Comparison of ENCODE assay signal across 16 cellular contexts in the genomic region with DNA sequence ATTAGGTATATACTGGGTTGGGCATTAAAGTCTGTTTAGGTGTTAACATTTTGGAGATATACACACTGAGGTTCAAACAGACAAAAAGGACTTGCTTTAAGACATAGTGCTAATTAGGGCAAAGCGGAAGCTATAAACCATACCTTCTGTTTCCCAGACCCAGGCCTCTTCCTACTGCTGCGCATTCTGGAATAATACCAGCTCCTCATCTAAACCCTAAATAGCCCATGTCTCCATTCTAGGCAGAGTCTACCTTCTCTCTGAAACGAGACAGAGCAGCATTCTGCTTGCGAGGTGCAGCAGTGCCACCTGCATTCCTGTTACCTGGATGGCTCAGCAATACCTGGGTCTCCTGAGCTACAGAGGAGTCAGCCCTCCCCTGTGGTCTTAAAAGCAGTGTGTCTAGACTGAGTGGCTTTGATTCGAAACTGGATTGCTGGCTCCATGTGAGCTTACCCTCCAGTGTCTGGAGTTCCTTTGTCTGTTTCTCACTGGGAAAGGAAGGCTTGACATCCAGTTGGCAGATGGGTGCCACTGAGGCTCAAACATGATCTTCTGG.
"Had no signal": no experiment of that assay in that cellular context is flagged by ENCODE, and none has a peak within 500 bp of the region (broad histone marks: within the 10 kb centered on the region; RNA-seq: fewer than 3 reads in every experiment).

No MANE protein-coding gene starts in this region.

- H3K36me3 Mint-ChIP-seq: mesothelial cell of epicardium had no signal

- ATAC-seq: esophagus mucosa, lower lobe of right lung, right lobe of liver had no signal

- H3K9me3 Mint-ChIP-seq: activated B cell treated with CpG ODN at 0.5 μM for 24 hours; activated T-helper 1 cell treated with anti-CD3 and anti-CD28 coated beads, Interleukin-12 subunit alpha, Interleukin-12 subunit beta, Interleukin-2, Interleukin-4 antibody, amounts not matched to agents 30 ng/mL and 10 ng/mL and 1 ng/mL, durations not matched to agents 14 hours and 24 hours and 36 hours; mesothelial cell of epicardium; stimulated activated naive CD8-positive, alpha-beta T cell treated with anti-CD3 and anti-CD28 coated beads, Interleukin-15, Interleukin-2, amounts not matched to agents 100 ng/mL and 50 ng/mL, for 24 hours had no signal

- DNase-seq: activated B cell treated with CpG ODN at 0.5 μM for 24 hours; activated CD4-positive, alpha-beta T cell treated with anti-CD3 and anti-CD28 coated beads for 48 hours; activated CD8-positive, alpha-beta memory T cell treated with anti-CD3 and anti-CD28 coated beads for 24 hours; activated naive CD4-positive, alpha-beta T cell; kidney glomerular epithelial cell; lower lobe of right lung; right lobe of liver; SW 1271; testis had no signal

- H3K27ac ChIP-seq: lower lobe of right lung, neutrophil, right lobe of liver, testis, upper lobe of left lung had no signal

- H3K27ac Mint-ChIP-seq: activated B cell treated with CpG ODN at 0.5 μM for 24 hours; activated T-helper 1 cell treated with anti-CD3 and anti-CD28 coated beads, Interleukin-12 subunit alpha, Interleukin-12 subunit beta, Interleukin-2, Interleukin-4 antibody, amounts not matched to agents 30 ng/mL and 10 ng/mL and 1 ng/mL, durations not matched to agents 14 hours and 24 hours and 36 hours; mesothelial cell of epicardium; stimulated activated naive CD8-positive, alpha-beta T cell treated with anti-CD3 and anti-CD28 coated beads, Interleukin-15, Interleukin-2, amounts not matched to agents 100 ng/mL and 50 ng/mL, for 24 hours had no signal

- H3K27me3 ChIP-seq: ascending aorta, neutrophil, right lobe of liver, testis, upper lobe of left lung had no signal

- H3K27me3 Mint-ChIP-seq: activated B cell treated with CpG ODN at 0.5 μM for 24 hours; stimulated activated naive CD8-positive, alpha-beta T cell treated with anti-CD3 and anti-CD28 coated beads, Interleukin-15, Interleukin-2, amounts not matched to agents 100 ng/mL and 50 ng/mL, for 24 hours had no signal

- H3K36me3 ChIP-seq: ascending aorta, lower lobe of right lung, neutrophil, right lobe of liver, upper lobe of left lung had no signal

- H3K4me3 Mint-ChIP-seq: activated B cell treated with CpG ODN at 0.5 μM for 24 hours; activated T-helper 1 cell treated with anti-CD3 and anti-CD28 coated beads, Interleukin-12 subunit alpha, Interleukin-12 subunit beta, Interleukin-2, Interleukin-4 antibody, amounts not matched to agents 30 ng/mL and 10 ng/mL and 1 ng/mL, durations not matched to agents 14 hours and 24 hours and 36 hours; mesothelial cell of epicardium; stimulated activated naive CD8-positive, alpha-beta T cell treated with anti-CD3 and anti-CD28 coated beads, Interleukin-15, Interleukin-2, amounts not matched to agents 100 ng/mL and 50 ng/mL, for 24 hours had no signal

- H3K9me3 ChIP-seq: ascending aorta, lower lobe of right lung, neutrophil, right lobe of liver, testis, upper lobe of left lung had no signal

- H3K4me3 ChIP-seq: ascending aorta, lower lobe of right lung, right lobe of liver, testis, upper lobe of left lung had no signal
